ENCODE assay signal across 18 cellular contexts in genomic region chr14:80768646-80769045, GRCh38.
DNase-seq lines count a peak whose midpoint lies in the region; ATAC-seq, FAIRE-seq and TF ChIP-seq lines count a peak whose summit lies in the region.
"Had no signal": no experiment of that assay in that cellular context is flagged by ENCODE, and none has a peak within 500 bp of the region (broad histone marks: within the 10 kb centered on the region; RNA-seq: fewer than 3 reads in every experiment).

No MANE protein-coding gene starts in this region.

- in situ Hi-C loops in K562 (cut with MboI), result no loop called here

- H3K4me3 ChIP-seq in K562, result no peak overlapping the region
- no peak overlapping the region for H3K4me3 ChIP-seq in epithelial cell of esophagus (ENCODE audit: low read length)
- H3K4me3 ChIP-seq: GM23338 had no signal

- CTCF ChIA-PET in K562 (lab: Yijun Ruan, JAX; ENCODE audit: low intra/inter-chr PET ratio), result no interaction called here

- no peaks in the 10 kb centered on the region for H3K4me1 ChIP-seq in K562 (replicated peaks in 1 of 2; ENCODE audit: control insufficient read depth in 2 of 2, insufficient read depth in 2 of 2, low read length in 2 of 2)
- H3K4me1 ChIP-seq in foreskin keratinocyte, result peaks cover 9% of the 10 kb centered on the region

- no peak for TF ChIP-seq RAD21 in K562 (CRISPR knock-in tag; conservative IDR thresholded peaks at IDR 0.05 in 1 of 2, IDR thresholded peaks at IDR 0.05 in 1 of 2)

- no peaks in the 10 kb centered on the region for H3K9me3 ChIP-seq in K562 (replicated peaks; ENCODE audit: control insufficient read depth, insufficient read depth, low read depth, low read length)

- no peaks in the 10 kb centered on the region for H4K20me1 ChIP-seq in K562 (replicated peaks; ENCODE audit: control insufficient read depth, insufficient read depth, low read length)

- TF ChIP-seq CTCF in D721Med (IDR thresholded peaks at IDR 0.05; ENCODE audit: insufficient read depth, missing control alignments), result no peak
- no peak for TF ChIP-seq CTCF in K562 (IDR thresholded peaks at IDR 0.05 in 2 of 3, conservative IDR thresholded peaks at IDR 0.05 in 1 of 3; ENCODE audit: insufficient read depth in 2 of 3, low read depth in 1 of 3, low read length in 3 of 3)
- no peak for TF ChIP-seq CTCF in epithelial cell of esophagus (IDR thresholded peaks at IDR 0.05; ENCODE audit: insufficient read depth, low read depth, low read length, missing control alignments)
- no peak for TF ChIP-seq CTCF in foreskin keratinocyte (conservative IDR thresholded peaks at IDR 0.05)

- no peak overlapping the region for H3K27ac ChIP-seq in K562 (ENCODE audit: extremely low read depth, low read depth, low read length)
- no peak overlapping the region for H3K27ac ChIP-seq in foreskin keratinocyte
- H3K27ac ChIP-seq: HL-60 had no signal

- H3K9ac ChIP-seq in K562 (ENCODE audit: insufficient read depth in 1 of 2, low read depth in 2 of 2, low read length in 2 of 2), result no peak overlapping the region

- BruUV-seq in K562 (replicated peaks; lab: Mats Ljungman, UMichigan), result no TSS peak

- no peak overlapping the region for H3K4me2 ChIP-seq in K562 (ENCODE audit: insufficient read depth, low read length)
- H3K4me2 ChIP-seq: GM23338 had no signal

- no peak for TF ChIP-seq POLR2A in K562 (conservative IDR thresholded peaks at IDR 0.05)

- no peak for DNase-seq in D721Med (ENCODE audit: insufficient read length, low spot score)
- no peak for DNase-seq in K562 (ENCODE audit: extremely low read depth in 1 of 4, low spot score in 3 of 4)
- peak; percentile 68 for DNase-seq in epithelial cell of esophagus (ENCODE audit: low read depth)
- peak; percentile 40 to 59 for DNase-seq in foreskin keratinocyte
- no peak for DNase-seq in stimulated activated CD4-positive, alpha-beta T cell treated with anti-CD3 and anti-CD28 coated beads, Interleukin-12 subunit alpha, Interleukin-12 subunit beta, amount 100 ng/mL, for 4 hours
- DNase-seq in effector CD8-positive, alpha-beta T cell (lab: John Stamatoyannopoulos, UW), result no peak
- DNase-seq: C1 segment of cervical spinal cord; CD4-positive, CD25-positive, alpha-beta regulatory T cell; CD8-positive, alpha-beta memory T cell; COR-L47; GDM1; HCEC 1CT had no signal

- no peak overlapping the region for H2AFZ ChIP-seq in K562 (ENCODE audit: low read depth, low read length)
- H2AFZ ChIP-seq: GM23338 had no signal

- no peak for ATAC-seq in K562
- ATAC-seq in foreskin keratinocyte, result peak; percentile 45
- ATAC-seq in HG03565 (IDR thresholded peaks at IDR 0.05; ENCODE audit: unreplicated experiment), result no peak
- ATAC-seq: GM23338 had no signal

- no peaks in the 10 kb centered on the region for H3K79me2 ChIP-seq in K562 (ENCODE audit: control insufficient read depth, insufficient read depth, low read length)

- intact Hi-C loops in K562 (cut with micrococcal nuclease), result no loop called here

- H3K27me3 ChIP-seq in K562 (ENCODE audit: control insufficient read depth in 2 of 2, insufficient read depth in 2 of 2, low read length in 2 of 2) (no peaks in the 10 kb centered on the region), foreskin keratinocyte (no peaks in the 10 kb centered on the region)

- TF ChIP-seq EP300 in K562 (IDR thresholded peaks at IDR 0.05; ENCODE audit: low read length), result no peak

- peak; percentile 46 for FAIRE-seq in D721Med (lab: Jason Lieb, UNC)
- no peak for FAIRE-seq in K562 (lab: Jason Lieb, UNC)
- FAIRE-seq: GM12892, GM18507, H54 had no signal

- WGBS in K562 (ENCODE audit: insufficient coverage, low coverage, missing lambda C conversion rate), result 34% methylated on average over 3 of the region's 3 CpGs

- H3K9me1 ChIP-seq in K562 (ENCODE audit: control insufficient read depth, insufficient read depth, low read length), result no peaks in the 10 kb centered on the region

- POLR2A ChIA-PET in K562 (lab: Yijun Ruan, JAX), result no interaction called here

- H3K36me3 ChIP-seq in K562 (ENCODE audit: control insufficient read depth, insufficient read depth, low read length), result no peaks in the 10 kb centered on the region

TF ChIP-seq in K562, 482 proteins besides CTCF, POLR2A, EP300 and RAD21:
- TF ChIP-seq NKRF (IDR thresholded peaks at IDR 0.05; ENCODE audit: borderline replicate concordance), result no peak
- TF ChIP-seq CEBPB (tag; IDR thresholded peaks at IDR 0.05), result peak; percentile 25; the same call in 1 of the 2 replicates

Comparison
In these comparisons a context has a peak if more than half of its experiments do, and no peak if none do; other contexts are left out.
1. DNase-seq: peak in epithelial cell of esophagus (single experiment) and foreskin keratinocyte (2 of 2); none in D721Med (single experiment), K562 (0 of 4), stimulated activated CD4-positive, alpha-beta T cell treated with anti-CD3 and anti-CD28 coated beads, Interleukin-12 subunit alpha, Interleukin-12 subunit beta, amount 100 ng/mL, for 4 hours (single experiment) and effector CD8-positive, alpha-beta T cell (single experiment).